ENCODE assay signal across 10 cellular contexts in genomic region chr14:52692248-52692962, GRCh38. TPM values are rescaled to one million over a fixed set of nuclear protein-coding genes. Genes with fewer than 3 reads are reported as not detected.
DNase-seq lines count a peak whose midpoint lies in the region; ATAC-seq and TF ChIP-seq lines count a peak whose summit lies in the region.
"Had no signal": no experiment of that assay in that cellular context is flagged by ENCODE, and none has a peak within 500 bp of the region (broad histone marks: within the 10 kb centered on the region; RNA-seq: fewer than 3 reads in every experiment).

No MANE protein-coding gene starts in this region.

- H3K27ac ChIP-seq in adrenal gland: no peak overlapping the region

- H3K27me3 ChIP-seq in adrenal gland: no peaks in the 10 kb centered on the region

- intact Hi-C loops in adrenal gland (cut with DNase I): loop anchor here in 1 of 2 donors (10.0 kb wide), 1 partner anchor 148 kb away; no protein-coding TSS in a partner anchor

- no peak overlapping the region for H3K4me3 ChIP-seq in adrenal gland

- TF ChIP-seq CTCF in adrenal gland (IDR thresholded peaks at IDR 0.05) (no peak), GM20000 (IDR thresholded peaks at IDR 0.05; ENCODE audit: extremely low read depth, missing control alignments) (no peak)

- H3K9me3 Mint-ChIP-seq in natural killer cell treated with Interleukin-12 subunit alpha and Interleukin-12 subunit beta and Interleukin-15 and Interleukin-18, amount 100 ng/mL, for 72 hours: no peaks in the 10 kb centered on the region

- peak overlapping the region; percentile 41 for H3K4me3 Mint-ChIP-seq in natural killer cell treated with Interleukin-12 subunit alpha and Interleukin-12 subunit beta and Interleukin-15 and Interleukin-18, amount 100 ng/mL, for 72 hours

- 60 to 66% (median 63%) methylated on average over 5 of the region's 5 CpGs for WGBS in adrenal gland, 4 donors

- no peak for TF ChIP-seq POLR2A in adrenal gland (IDR thresholded peaks at IDR 0.05)

- H3K27ac Mint-ChIP-seq in natural killer cell treated with Interleukin-12 subunit alpha and Interleukin-12 subunit beta and Interleukin-15 and Interleukin-18, amount 100 ng/mL, for 72 hours: peak overlapping the region in 1 of 2 donors; percentile 20

- H3K9me3 ChIP-seq in adrenal gland (replicated peaks in 1 of 3): no peaks in the 10 kb centered on the region

- no peaks in the 10 kb centered on the region for H3K27me3 Mint-ChIP-seq in natural killer cell treated with Interleukin-12 subunit alpha and Interleukin-12 subunit beta and Interleukin-15 and Interleukin-18, amount 100 ng/mL, for 72 hours

- peaks cover 5 to 33% of the 10 kb centered on the region in 2 donors for H3K4me1 ChIP-seq in adrenal gland (replicated peaks in 1 of 2)

- ATAC-seq in natural killer cell treated with Interleukin-12 subunit alpha and Interleukin-12 subunit beta and Interleukin-15 and Interleukin-18, amount 100 ng/mL, for 72 hours: no peak

- no peaks in the 10 kb centered on the region for H3K36me3 ChIP-seq in adrenal gland (replicated peaks in 1 of 2)

- DNase-seq in GF-D8 (lab: John Stamatoyannopoulos, UW): peak; percentile 62
- peak; percentile 47 to 78 for DNase-seq in NOMO-1 (lab: John Stamatoyannopoulos, UW; ENCODE audit: unreplicated experiment in 2 of 2)
- DNase-seq in adrenal gland: peak in 6 of 7 donors; percentile 24 to 73 (median 48)
- DNase-seq in natural killer cell treated with Interleukin-12 subunit alpha and Interleukin-12 subunit beta and Interleukin-15 and Interleukin-18, amount 100 ng/mL, for 72 hours (ENCODE audit: low spot score): no peak
- no peak for DNase-seq in DMS 273 (lab: John Stamatoyannopoulos, UW; ENCODE audit: unreplicated experiment)
- no peak for DNase-seq in GM20000 (ENCODE audit: low spot score)
- no peak for DNase-seq in NCI-H1105 treated with DMSO at 0.1 percent for 48 hours (lab: John Stamatoyannopoulos, UW)
- DNase-seq: amniotic stem cell, KG1, SHP77 had no signal

- peaks cover 6% of the 10 kb centered on the region for H3K36me3 Mint-ChIP-seq in natural killer cell treated with Interleukin-12 subunit alpha and Interleukin-12 subunit beta and Interleukin-15 and Interleukin-18, amount 100 ng/mL, for 72 hours

- peaks cover 37 to 44% of the 10 kb centered on the region in 2 donors for H3K4me1 Mint-ChIP-seq in natural killer cell treated with Interleukin-12 subunit alpha and Interleukin-12 subunit beta and Interleukin-15 and Interleukin-18, amount 100 ng/mL, for 72 hours (ENCODE audit: low read depth in 2 of 2)

RNA-seq across cellular contexts. Expression of gene ERO1A, which starts 3.0 kb away (rescaled TPM):
- total RNA-seq in adrenal gland: 10 to 100 TPM; 21.5 to 35.2 (median 26.3) TPM
- polyA plus RNA-seq in adrenal gland: 10 to 100 TPM in 2 of 3 donors, 1 to 10 TPM in 1; 8.8 to 21.0 (median 11.7) TPM
- 100 to 1,000 TPM; 142 to 146 TPM for total RNA-seq in natural killer cell treated with Interleukin-12 subunit alpha and Interleukin-12 subunit beta and Interleukin-15 and Interleukin-18, amount 100 ng/mL, for 72 hours

RNA-seq across cellular contexts. Expression of gene PSMC6, which starts 14.6 kb away (rescaled TPM):
- 100 to 1,000 TPM in 2 of 8 donors, 10 to 100 TPM in 6; 50.6 to 123 (median 81.1) TPM for total RNA-seq in adrenal gland
- 100 to 1,000 TPM in 2 of 3 donors, 10 to 100 TPM in 1; 55.2 to 226 (median 133) TPM for polyA plus RNA-seq in adrenal gland
- total RNA-seq in natural killer cell treated with Interleukin-12 subunit alpha and Interleukin-12 subunit beta and Interleukin-15 and Interleukin-18, amount 100 ng/mL, for 72 hours: 100 to 1,000 TPM; 123 to 129 TPM

RNA-seq across cellular contexts. Expression of gene STYX, which starts 37.6 kb away (rescaled TPM):
- 10 to 100 TPM in 1 of 8 donors, 1 to 10 TPM in 7; 3.7 to 13.0 (median 6.8) TPM for total RNA-seq in adrenal gland
- polyA plus RNA-seq in adrenal gland: 1 to 10 TPM; 1.6 to 5.7 (median 2.6) TPM
- 10 to 100 TPM; 11.9 to 13.2 TPM for total RNA-seq in natural killer cell treated with Interleukin-12 subunit alpha and Interleukin-12 subunit beta and Interleukin-15 and Interleukin-18, amount 100 ng/mL, for 72 hours

Comparison
In these comparisons a context has a peak if more than half of its experiments do, and no peak if none do; other contexts are left out.
1. DNase-seq: peak in GF-D8 (single experiment), NOMO-1 (2 of 2) and adrenal gland (6 of 7); none in natural killer cell treated with Interleukin-12 subunit alpha and Interleukin-12 subunit beta and Interleukin-15 and Interleukin-18, amount 100 ng/mL, for 72 hours (single experiment), DMS 273 (single experiment), GM20000 (single experiment) and NCI-H1105 treated with DMSO at 0.1 percent for 48 hours (single experiment).